Comparison of ENCODE assay signal across 1 cellular context in the genomic region with DNA sequence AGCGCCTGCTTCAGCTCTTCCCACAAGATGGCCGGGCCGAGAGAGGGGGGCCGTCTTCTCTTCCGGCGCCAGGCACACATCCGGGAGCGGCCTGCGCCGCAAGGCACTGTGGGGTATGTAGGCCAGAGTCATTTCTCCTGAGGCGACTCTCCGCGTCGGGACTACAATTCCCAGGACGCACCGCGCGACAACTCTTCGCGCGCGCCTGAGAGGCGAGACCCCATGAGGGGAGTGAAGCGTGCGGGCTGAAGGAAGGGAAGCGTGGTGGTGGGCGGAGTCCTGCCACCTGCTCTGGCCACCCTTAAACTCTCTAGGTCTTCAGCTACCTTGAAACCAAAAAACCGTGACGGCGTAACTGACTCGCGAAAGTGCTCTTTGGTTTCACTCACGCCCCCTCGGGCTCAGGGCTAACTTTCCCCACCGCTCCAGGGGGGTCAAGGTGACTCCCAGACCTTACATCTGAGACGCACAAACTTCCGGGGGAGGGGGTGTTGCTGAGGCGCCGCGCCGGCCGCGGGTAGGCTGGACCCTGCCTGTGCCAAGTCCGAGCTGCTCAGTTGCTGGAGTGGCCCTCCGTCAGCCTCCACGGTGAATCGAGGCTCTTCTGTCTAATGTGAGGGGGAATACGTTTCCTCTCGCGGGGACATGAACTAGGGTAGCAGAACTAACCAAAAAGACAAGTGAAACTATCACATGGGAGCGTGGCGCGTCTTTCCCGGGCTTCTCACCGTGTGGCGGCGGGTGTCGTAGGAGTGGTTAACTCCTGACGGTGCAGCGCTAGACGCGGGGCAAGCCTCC.
TF ChIP-seq lines count a peak whose summit lies in the region.

Gene SERBP1 (minus strand): TSS at position 45 of the 798 bp plus-strand sequence. CDS start 102 bp downstream, outside the sequence.

TF ChIP-seq in HEK293, 187 proteins besides CTCF, POLR2A, EP300 and RAD21 (continued from another document and continues in another):
- TF ChIP-seq, protein P1, sequence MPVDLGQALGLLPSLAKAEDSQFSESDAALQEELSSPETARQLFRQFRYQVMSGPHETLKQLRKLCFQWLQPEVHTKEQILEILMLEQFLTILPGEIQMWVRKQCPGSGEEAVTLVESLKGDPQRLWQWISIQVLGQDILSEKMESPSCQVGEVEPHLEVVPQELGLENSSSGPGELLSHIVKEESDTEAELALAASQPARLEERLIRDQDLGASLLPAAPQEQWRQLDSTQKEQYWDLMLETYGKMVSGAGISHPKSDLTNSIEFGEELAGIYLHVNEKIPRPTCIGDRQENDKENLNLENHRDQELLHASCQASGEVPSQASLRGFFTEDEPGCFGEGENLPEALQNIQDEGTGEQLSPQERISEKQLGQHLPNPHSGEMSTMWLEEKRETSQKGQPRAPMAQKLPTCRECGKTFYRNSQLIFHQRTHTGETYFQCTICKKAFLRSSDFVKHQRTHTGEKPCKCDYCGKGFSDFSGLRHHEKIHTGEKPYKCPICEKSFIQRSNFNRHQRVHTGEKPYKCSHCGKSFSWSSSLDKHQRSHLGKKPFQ (tag by site-specific recombination; IDR thresholded peaks at IDR 0.05): no peak
- TF ChIP-seq ZNF280C (tag by site-specific recombination; IDR thresholded peaks at IDR 0.05): no peak
- TF ChIP-seq ZNF704 (tag by site-specific recombination; IDR thresholded peaks at IDR 0.05): no peak
- TF ChIP-seq ZNF830 (tag by site-specific recombination; IDR thresholded peaks at IDR 0.05; ENCODE audit: low read depth): no peak
- TF ChIP-seq, protein P2, sequence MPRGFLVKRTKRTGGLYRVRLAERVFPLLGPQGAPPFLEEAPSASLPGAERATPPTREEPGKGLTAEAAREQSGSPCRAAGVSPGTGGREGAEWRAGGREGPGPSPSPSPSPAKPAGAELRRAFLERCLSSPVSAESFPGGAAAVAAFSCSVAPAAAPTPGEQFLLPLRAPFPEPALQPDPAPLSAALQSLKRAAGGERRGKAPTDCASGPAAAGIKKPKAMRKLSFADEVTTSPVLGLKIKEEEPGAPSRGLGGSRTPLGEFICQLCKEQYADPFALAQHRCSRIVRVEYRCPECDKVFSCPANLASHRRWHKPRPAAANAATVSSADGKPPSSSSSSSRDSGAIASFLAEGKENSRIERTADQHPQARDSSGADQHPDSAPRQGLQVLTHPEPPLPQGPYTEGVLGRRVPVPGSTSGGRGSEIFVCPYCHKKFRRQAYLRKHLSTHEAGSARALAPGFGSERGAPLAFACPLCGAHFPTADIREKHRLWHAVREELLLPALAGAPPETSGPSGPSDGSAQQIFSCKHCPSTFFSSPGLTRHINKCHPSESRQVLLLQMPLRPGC (tag by site-specific recombination; IDR thresholded peaks at IDR 0.05): no peak; the same call in 1 of the 2 replicates
- TF ChIP-seq, protein P3, sequence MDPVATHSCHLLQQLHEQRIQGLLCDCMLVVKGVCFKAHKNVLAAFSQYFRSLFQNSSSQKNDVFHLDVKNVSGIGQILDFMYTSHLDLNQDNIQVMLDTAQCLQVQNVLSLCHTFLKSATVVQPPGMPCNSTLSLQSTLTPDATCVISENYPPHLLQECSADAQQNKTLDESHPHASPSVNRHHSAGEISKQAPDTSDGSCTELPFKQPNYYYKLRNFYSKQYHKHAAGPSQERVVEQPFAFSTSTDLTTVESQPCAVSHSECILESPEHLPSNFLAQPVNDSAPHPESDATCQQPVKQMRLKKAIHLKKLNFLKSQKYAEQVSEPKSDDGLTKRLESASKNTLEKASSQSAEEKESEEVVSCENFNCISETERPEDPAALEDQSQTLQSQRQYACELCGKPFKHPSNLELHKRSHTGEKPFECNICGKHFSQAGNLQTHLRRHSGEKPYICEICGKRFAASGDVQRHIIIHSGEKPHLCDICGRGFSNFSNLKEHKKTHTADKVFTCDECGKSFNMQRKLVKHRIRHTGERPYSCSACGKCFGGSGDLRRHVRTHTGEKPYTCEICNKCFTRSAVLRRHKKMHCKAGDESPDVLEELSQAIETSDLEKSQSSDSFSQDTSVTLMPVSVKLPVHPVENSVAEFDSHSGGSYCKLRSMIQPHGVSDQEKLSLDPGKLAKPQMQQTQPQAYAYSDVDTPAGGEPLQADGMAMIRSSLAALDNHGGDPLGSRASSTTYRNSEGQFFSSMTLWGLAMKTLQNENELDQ (tag by site-specific recombination; IDR thresholded peaks at IDR 0.05; ENCODE audit: low read depth): no peak
- TF ChIP-seq ZFP3 (tag by site-specific recombination; IDR thresholded peaks at IDR 0.05; ENCODE audit: low read depth): no peak
- no peak for TF ChIP-seq ZNF274 (IDR thresholded peaks at IDR 0.05; ENCODE audit: low read length)
- no peak for TF ChIP-seq ZNF274 (tag by site-specific recombination; IDR thresholded peaks at IDR 0.05; ENCODE audit: borderline replicate concordance)
- no peak for TF ChIP-seq ZNF292 (tag by site-specific recombination; IDR thresholded peaks at IDR 0.05; ENCODE audit: borderline replicate concordance, low read depth)
- peak; percentile 19; the same call in 1 of the 2 replicates for TF ChIP-seq OSR2 (tag by site-specific recombination; IDR thresholded peaks at IDR 0.05)
- no peak for TF ChIP-seq ZNF747 (tag by site-specific recombination; IDR thresholded peaks at IDR 0.05)
- TF ChIP-seq ZNF843 (tag by site-specific recombination; IDR thresholded peaks at IDR 0.05): peak; percentile 38; the same call in 1 of the 2 replicates
- TF ChIP-seq ZSCAN30 (tag by site-specific recombination; IDR thresholded peaks at IDR 0.05): no peak; the same call in 1 of the 2 replicates
- no peak for TF ChIP-seq ZNF433 (tag by site-specific recombination; IDR thresholded peaks at IDR 0.05; ENCODE audit: low read depth)
- TF ChIP-seq ZBTB20 (tag by site-specific recombination; IDR thresholded peaks at IDR 0.05): peak; percentile 90; the same call in 1 of the 2 replicates
- TF ChIP-seq ZNF175 (tag by site-specific recombination; IDR thresholded peaks at IDR 0.05): no peak
- TF ChIP-seq KLF8 (tag by site-specific recombination; IDR thresholded peaks at IDR 0.05): peak; percentile 85
- TF ChIP-seq, protein P4, sequence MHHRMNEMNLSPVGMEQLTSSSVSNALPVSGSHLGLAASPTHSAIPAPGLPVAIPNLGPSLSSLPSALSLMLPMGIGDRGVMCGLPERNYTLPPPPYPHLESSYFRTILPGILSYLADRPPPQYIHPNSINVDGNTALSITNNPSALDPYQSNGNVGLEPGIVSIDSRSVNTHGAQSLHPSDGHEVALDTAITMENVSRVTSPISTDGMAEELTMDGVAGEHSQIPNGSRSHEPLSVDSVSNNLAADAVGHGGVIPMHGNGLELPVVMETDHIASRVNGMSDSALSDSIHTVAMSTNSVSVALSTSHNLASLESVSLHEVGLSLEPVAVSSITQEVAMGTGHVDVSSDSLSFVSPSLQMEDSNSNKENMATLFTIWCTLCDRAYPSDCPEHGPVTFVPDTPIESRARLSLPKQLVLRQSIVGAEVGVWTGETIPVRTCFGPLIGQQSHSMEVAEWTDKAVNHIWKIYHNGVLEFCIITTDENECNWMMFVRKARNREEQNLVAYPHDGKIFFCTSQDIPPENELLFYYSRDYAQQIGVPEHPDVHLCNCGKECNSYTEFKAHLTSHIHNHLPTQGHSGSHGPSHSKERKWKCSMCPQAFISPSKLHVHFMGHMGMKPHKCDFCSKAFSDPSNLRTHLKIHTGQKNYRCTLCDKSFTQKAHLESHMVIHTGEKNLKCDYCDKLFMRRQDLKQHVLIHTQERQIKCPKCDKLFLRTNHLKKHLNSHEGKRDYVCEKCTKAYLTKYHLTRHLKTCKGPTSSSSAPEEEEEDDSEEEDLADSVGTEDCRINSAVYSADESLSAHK (tag by site-specific recombination; IDR thresholded peaks at IDR 0.05): peak; percentile 49; the same call in 1 of the 2 replicates
- TF ChIP-seq OVOL3 (tag by site-specific recombination; IDR thresholded peaks at IDR 0.05): no peak
- TF ChIP-seq ZNF585B (tag by site-specific recombination; IDR thresholded peaks at IDR 0.05): no peak
- TF ChIP-seq, protein P5, sequence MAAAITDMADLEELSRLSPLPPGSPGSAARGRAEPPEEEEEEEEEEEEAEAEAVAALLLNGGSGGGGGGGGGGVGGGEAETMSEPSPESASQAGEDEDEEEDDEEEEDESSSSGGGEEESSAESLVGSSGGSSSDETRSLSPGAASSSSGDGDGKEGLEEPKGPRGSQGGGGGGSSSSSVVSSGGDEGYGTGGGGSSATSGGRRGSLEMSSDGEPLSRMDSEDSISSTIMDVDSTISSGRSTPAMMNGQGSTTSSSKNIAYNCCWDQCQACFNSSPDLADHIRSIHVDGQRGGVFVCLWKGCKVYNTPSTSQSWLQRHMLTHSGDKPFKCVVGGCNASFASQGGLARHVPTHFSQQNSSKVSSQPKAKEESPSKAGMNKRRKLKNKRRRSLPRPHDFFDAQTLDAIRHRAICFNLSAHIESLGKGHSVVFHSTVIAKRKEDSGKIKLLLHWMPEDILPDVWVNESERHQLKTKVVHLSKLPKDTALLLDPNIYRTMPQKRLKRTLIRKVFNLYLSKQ (tag by site-specific recombination; IDR thresholded peaks at IDR 0.05; ENCODE audit: borderline replicate concordance): no peak
- no peak for TF ChIP-seq ZNF354C (tag by site-specific recombination; IDR thresholded peaks at IDR 0.05; ENCODE audit: borderline replicate concordance, low read depth)
- no peak for TF ChIP-seq ZNF16 (tag by site-specific recombination; IDR thresholded peaks at IDR 0.05; ENCODE audit: low read depth)
- no peak for TF ChIP-seq PRDM6 (tag by site-specific recombination; IDR thresholded peaks at IDR 0.05)
- no peak for TF ChIP-seq ZNF114 (tag by site-specific recombination; IDR thresholded peaks at IDR 0.05)
- peak; percentile 75 for TF ChIP-seq ZFHX2 (tag by site-specific recombination; conservative IDR thresholded peaks at IDR 0.05)
- TF ChIP-seq ZNF221 (tag by site-specific recombination; IDR thresholded peaks at IDR 0.05; ENCODE audit: borderline replicate concordance): no peak
- no peak for TF ChIP-seq ZNF549 (tag by site-specific recombination; IDR thresholded peaks at IDR 0.05)
- TF ChIP-seq, protein P6, sequence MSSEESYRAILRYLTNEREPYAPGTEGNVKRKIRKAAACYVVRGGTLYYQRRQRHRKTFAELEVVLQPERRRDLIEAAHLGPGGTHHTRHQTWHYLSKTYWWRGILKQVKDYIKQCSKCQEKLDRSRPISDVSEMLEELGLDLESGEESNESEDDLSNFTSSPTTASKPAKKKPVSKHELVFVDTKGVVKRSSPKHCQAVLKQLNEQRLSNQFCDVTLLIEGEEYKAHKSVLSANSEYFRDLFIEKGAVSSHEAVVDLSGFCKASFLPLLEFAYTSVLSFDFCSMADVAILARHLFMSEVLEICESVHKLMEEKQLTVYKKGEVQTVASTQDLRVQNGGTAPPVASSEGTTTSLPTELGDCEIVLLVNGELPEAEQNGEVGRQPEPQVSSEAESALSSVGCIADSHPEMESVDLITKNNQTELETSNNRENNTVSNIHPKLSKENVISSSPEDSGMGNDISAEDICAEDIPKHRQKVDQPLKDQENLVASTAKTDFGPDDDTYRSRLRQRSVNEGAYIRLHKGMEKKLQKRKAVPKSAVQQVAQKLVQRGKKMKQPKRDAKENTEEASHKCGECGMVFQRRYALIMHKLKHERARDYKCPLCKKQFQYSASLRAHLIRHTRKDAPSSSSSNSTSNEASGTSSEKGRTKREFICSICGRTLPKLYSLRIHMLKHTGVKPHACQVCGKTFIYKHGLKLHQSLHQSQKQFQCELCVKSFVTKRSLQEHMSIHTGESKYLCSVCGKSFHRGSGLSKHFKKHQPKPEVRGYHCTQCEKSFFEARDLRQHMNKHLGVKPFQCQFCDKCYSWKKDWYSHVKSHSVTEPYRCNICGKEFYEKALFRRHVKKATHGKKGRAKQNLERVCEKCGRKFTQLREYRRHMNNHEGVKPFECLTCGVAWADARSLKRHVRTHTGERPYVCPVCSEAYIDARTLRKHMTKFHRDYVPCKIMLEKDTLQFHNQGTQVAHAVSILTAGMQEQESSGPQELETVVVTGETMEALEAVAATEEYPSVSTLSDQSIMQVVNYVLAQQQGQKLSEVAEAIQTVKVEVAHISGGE (tag by site-specific recombination; conservative IDR thresholded peaks at IDR 0.05; ENCODE audit: low read depth): peak; percentile 90
- TF ChIP-seq, protein P7, sequence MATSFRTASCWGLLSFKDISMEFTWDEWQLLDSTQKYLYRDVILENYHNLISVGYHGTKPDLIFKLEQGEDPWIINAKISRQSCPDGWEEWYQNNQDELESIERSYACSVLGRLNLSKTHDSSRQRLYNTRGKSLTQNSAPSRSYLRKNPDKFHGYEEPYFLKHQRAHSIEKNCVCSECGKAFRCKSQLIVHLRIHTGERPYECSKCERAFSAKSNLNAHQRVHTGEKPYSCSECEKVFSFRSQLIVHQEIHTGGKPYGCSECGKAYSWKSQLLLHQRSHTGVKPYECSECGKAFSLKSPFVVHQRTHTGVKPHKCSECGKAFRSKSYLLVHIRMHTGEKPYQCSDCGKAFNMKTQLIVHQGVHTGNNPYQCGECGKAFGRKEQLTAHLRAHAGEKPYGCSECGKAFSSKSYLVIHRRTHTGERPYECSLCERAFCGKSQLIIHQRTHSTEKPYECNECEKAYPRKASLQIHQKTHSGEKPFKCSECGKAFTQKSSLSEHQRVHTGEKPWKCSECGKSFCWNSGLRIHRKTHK (tag by site-specific recombination; IDR thresholded peaks at IDR 0.05): no peak
